Comparison of ENCODE assay signal across 7 cellular contexts in the genomic region with DNA sequence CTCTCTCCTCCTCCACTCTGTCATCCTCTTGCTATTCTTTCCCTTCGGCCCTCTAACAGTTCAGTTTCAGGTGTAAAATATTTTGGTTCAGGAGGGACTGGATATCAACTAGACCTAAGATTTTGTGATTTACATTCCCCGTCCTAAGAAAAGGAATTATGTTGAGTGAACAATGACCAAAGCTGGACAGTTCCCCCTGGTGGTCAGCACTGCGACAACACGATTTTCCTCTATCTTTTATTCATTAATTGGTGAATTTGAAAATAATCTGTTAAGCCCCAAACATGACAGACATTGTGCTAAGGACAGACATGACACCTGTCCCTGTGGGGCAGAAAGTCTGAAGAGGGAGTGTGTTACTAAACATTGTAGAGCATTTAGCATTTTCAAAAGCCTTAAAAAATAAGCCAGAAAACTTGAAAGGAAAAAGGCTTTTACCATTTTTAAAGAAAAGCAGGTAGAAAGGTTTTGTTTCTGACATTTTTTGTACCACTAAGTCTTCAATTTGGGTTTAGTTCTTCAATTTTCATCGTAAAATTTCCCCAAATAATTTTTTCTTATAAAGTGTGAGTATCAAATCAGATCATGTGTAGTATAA. TPM values are rescaled to one million over a fixed set of nuclear protein-coding genes. Genes with fewer than 3 reads are reported as not detected.
DNase-seq lines count a peak whose midpoint lies in the region; ATAC-seq lines count a peak whose summit lies in the region.

No MANE protein-coding gene starts in this region.

- peak; percentile 43 for ATAC-seq in Right ventricle myocardium superior (ENCODE audit: poor library complexity)
- no peak for ATAC-seq in stimulated activated naive B cell treated with anti-CD40 and anti-IgM and Interleukin-4, amounts not matched to agents 10 μg/mL and 1 μg/mL and 100 μg/mL, for 72 hours (replicated peaks)

- H3K4me1 Mint-ChIP-seq in stimulated activated naive B cell treated with anti-CD40 and anti-IgM and Interleukin-4, amounts not matched to agents 10 μg/mL and 1 μg/mL and 100 μg/mL, for 72 hours, result peaks cover 5 to 10% of the 10 kb centered on the region in 2 donors
- H3K4me1 Mint-ChIP-seq in activated naive CD4-positive, alpha-beta T cell treated with anti-CD3 and anti-CD28 coated beads, Interleukin-2, amount 10 ng/mL, durations not matched to agents 7 days and 5 days, result peaks cover 5% of the 10 kb centered on the region

- peak overlapping the region; percentile 10 for H3K27ac Mint-ChIP-seq in stimulated activated naive B cell treated with anti-CD40 and anti-IgM and Interleukin-4, amounts not matched to agents 10 μg/mL and 1 μg/mL and 100 μg/mL, for 72 hours
- no peak overlapping the region for H3K27ac Mint-ChIP-seq in activated naive CD4-positive, alpha-beta T cell treated with anti-CD3 and anti-CD28 coated beads, Interleukin-2, amount 10 ng/mL, durations not matched to agents 7 days and 5 days

- H3K27me3 Mint-ChIP-seq in stimulated activated naive B cell treated with anti-CD40 and anti-IgM and Interleukin-4, amounts not matched to agents 10 μg/mL and 1 μg/mL and 100 μg/mL, for 72 hours, result peaks cover 5 to 9% of the 10 kb centered on the region in 2 donors
- H3K27me3 Mint-ChIP-seq in activated naive CD4-positive, alpha-beta T cell treated with anti-CD3 and anti-CD28 coated beads, Interleukin-2, amount 10 ng/mL, durations not matched to agents 7 days and 5 days, result peaks cover 5% of the 10 kb centered on the region

- DNase-seq in ELF-1 (ENCODE audit: low read depth, low spot score), result peak; percentile 21
- peak; percentile 34 for DNase-seq in LHCN-M2 (ENCODE audit: low read depth)
- DNase-seq in UCSD-AML1 (lab: John Stamatoyannopoulos, UW; ENCODE audit: unreplicated experiment), result peak; percentile 17
- DNase-seq in Right ventricle myocardium superior, result no peak
- DNase-seq in stimulated activated naive B cell treated with anti-CD40 and anti-IgM and Interleukin-4, amounts not matched to agents 10 μg/mL and 1 μg/mL and 100 μg/mL, for 72 hours, result no peak
- DNase-seq in ureter (ENCODE audit: low spot score), result no peak
- no peak for DNase-seq in activated naive CD4-positive, alpha-beta T cell treated with anti-CD3 and anti-CD28 coated beads, Interleukin-2, amount 10 ng/mL, durations not matched to agents 7 days and 5 days

- H3K9me3 Mint-ChIP-seq in stimulated activated naive B cell treated with anti-CD40 and anti-IgM and Interleukin-4, amounts not matched to agents 10 μg/mL and 1 μg/mL and 100 μg/mL, for 72 hours, result no peaks in the 10 kb centered on the region
- H3K9me3 Mint-ChIP-seq in activated naive CD4-positive, alpha-beta T cell treated with anti-CD3 and anti-CD28 coated beads, Interleukin-2, amount 10 ng/mL, durations not matched to agents 7 days and 5 days, result no peaks in the 10 kb centered on the region

- CTCF ChIA-PET in activated naive CD4-positive, alpha-beta T cell treated with anti-CD3 and anti-CD28 coated beads, Interleukin-2, amount 10 ng/mL, durations not matched to agents 7 days and 5 days (lab: Charles Lee), result interaction anchor here (1.0 to 1.2 kb wide), 2 partner anchors 20 to 484 kb away, joined by 3 read pairs; no protein-coding TSS in a partner anchor

- H3K36me3 Mint-ChIP-seq in stimulated activated naive B cell treated with anti-CD40 and anti-IgM and Interleukin-4, amounts not matched to agents 10 μg/mL and 1 μg/mL and 100 μg/mL, for 72 hours, result no peaks in the 10 kb centered on the region
- no peaks in the 10 kb centered on the region for H3K36me3 Mint-ChIP-seq in activated naive CD4-positive, alpha-beta T cell treated with anti-CD3 and anti-CD28 coated beads, Interleukin-2, amount 10 ng/mL, durations not matched to agents 7 days and 5 days

- intact Hi-C loops in Right ventricle myocardium superior (cut with DNase I), result no loop called here

- no peak overlapping the region for H3K4me3 Mint-ChIP-seq in stimulated activated naive B cell treated with anti-CD40 and anti-IgM and Interleukin-4, amounts not matched to agents 10 μg/mL and 1 μg/mL and 100 μg/mL, for 72 hours
- H3K4me3 Mint-ChIP-seq in activated naive CD4-positive, alpha-beta T cell treated with anti-CD3 and anti-CD28 coated beads, Interleukin-2, amount 10 ng/mL, durations not matched to agents 7 days and 5 days, result no peak overlapping the region

RNA-seq across cellular contexts. Expression of a gene that starts 28.4 kb away (rescaled TPM):
- 0.19 and 0.23 TPM in 2 replicates for total RNA-seq in LHCN-M2 (2014; rRNA removed)
- polyA plus RNA-seq in LHCN-M2 (2012), result not detected
- not detected for total RNA-seq in Right ventricle myocardium superior
- total RNA-seq in ureter, result not detected

RNA-seq across cellular contexts. Expression of a gene that starts 59.3 kb away (rescaled TPM):
- 3.4 and 5.0 TPM in 2 replicates for total RNA-seq in LHCN-M2 (2014; rRNA removed)
- polyA plus RNA-seq in LHCN-M2 (2012), result 2.1 TPM
- 8.1 TPM for total RNA-seq in Right ventricle myocardium superior
- 16.2 TPM for total RNA-seq in ureter

Comparison
In these comparisons a context has a peak if more than half of its experiments do, and no peak if none do; other contexts are left out.
1. DNase-seq: peak in ELF-1 (single experiment), LHCN-M2 (single experiment) and UCSD-AML1 (single experiment); none in Right ventricle myocardium superior (single experiment), stimulated activated naive B cell treated with anti-CD40 and anti-IgM and Interleukin-4, amounts not matched to agents 10 μg/mL and 1 μg/mL and 100 μg/mL, for 72 hours (single experiment), ureter (single experiment) and activated naive CD4-positive, alpha-beta T cell treated with anti-CD3 and anti-CD28 coated beads, Interleukin-2, amount 10 ng/mL, durations not matched to agents 7 days and 5 days (single experiment).